15 cellular contexts compared by ENCODE assay signal in the genomic region with DNA sequence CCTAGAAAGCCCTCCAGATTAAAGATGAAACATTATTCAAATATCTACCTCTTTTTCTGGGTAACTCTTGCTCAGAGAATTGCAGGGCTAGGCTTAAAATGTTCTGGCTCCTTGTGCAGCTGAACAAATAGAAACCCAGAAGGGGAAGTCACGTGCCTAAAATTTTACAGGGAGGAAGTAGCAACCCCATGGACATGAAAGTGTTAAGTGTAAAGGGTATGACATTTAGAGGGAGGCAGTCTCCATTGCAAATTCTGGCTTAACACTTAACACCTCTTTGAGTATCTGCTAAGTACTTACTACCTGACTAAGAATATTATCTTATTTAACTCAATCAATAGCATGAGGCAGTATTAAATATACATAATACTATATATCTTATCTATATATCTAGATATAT.
DNase-seq lines count a peak whose midpoint lies in the region; ATAC-seq and TF ChIP-seq lines count a peak whose summit lies in the region.
"Had no signal": no experiment of that assay in that cellular context is flagged by ENCODE, and none has a peak within 500 bp of the region (broad histone marks: within the 10 kb centered on the region; RNA-seq: fewer than 3 reads in every experiment).

No MANE protein-coding gene starts in this region.

- H3K27me3 Mint-ChIP-seq in endodermal cell (ENCODE audit: insufficient read depth) = peaks cover 26% of the 10 kb centered on the region
- H3K27me3 Mint-ChIP-seq: CD4-positive, CD25-positive, alpha-beta regulatory T cell had no signal

- TF ChIP-seq CTCF in OCI-LY3 (IDR thresholded peaks at IDR 0.05; ENCODE audit: low read depth, low read length) (no peak), endodermal cell (conservative IDR thresholded peaks at IDR 0.05) (no peak)

- no peak for ATAC-seq in GM18909 (IDR thresholded peaks at IDR 0.05; ENCODE audit: poor library complexity, unreplicated experiment)
- no peak for ATAC-seq in HG03095 (IDR thresholded peaks at IDR 0.05; ENCODE audit: unreplicated experiment)

- DNase-seq in NCI-H748 (lab: John Stamatoyannopoulos, UW; ENCODE audit: unreplicated experiment) (peak; percentile 13), NCI-H748 treated with DMSO at 0.1 percent for 48 hours (lab: John Stamatoyannopoulos, UW) (no peak), endodermal cell (peak; percentile 46)
- no peak for DNase-seq in activated CD4-positive, alpha-beta T cell treated with anti-CD3 and anti-CD28 coated beads for 4 hours
- DNase-seq: 8988T; AML-193; CD4-positive, CD25-positive, alpha-beta regulatory T cell; DMS53; GF-D8; H7 had no signal

- H3K4me2 ChIP-seq in BLaER1 treated with 17β-estradiol and CSF1 and Interleukin-3, amounts not matched to agents 10 nM and 100 nM = peak overlapping the region in 7 of 11 experiments; percentile 6 to 63 (median 17); a peak in 6 of 22 replicates
- H3K4me2 ChIP-seq in OCI-LY3 (ENCODE audit: low read length) = peak overlapping the region; percentile 51
- H3K4me2 ChIP-seq: BLaER1 had no signal

- 64 to 67% methylated on average over 1 of the region's 1 CpG for WGBS in endodermal cell (ENCODE audit: insufficient coverage in 1 of 2, insufficient read length in 1 of 2), 2 experiments

- H3K36me3 ChIP-seq in BLaER1 treated with 17β-estradiol and CSF1 and Interleukin-3, amounts not matched to agents 10 nM and 100 nM = no peaks in the 10 kb centered on the region
- H3K36me3 ChIP-seq in OCI-LY3 (replicated peaks; ENCODE audit: low read depth, low read length) (no peaks in the 10 kb centered on the region), endodermal cell (ENCODE audit: control insufficient read depth, insufficient read depth, low read length) (no peaks in the 10 kb centered on the region)
- H3K36me3 ChIP-seq: BLaER1 had no signal

- no peak overlapping the region for H3K27ac ChIP-seq in BLaER1 treated with 17β-estradiol and CSF1 and Interleukin-3, amounts not matched to agents 10 nM and 100 nM
- H3K27ac ChIP-seq in OCI-LY3 (ENCODE audit: low read length) (peak overlapping the region; percentile 28; the same call in 1 of the 2 replicates), endodermal cell (ENCODE audit: low read depth, low read length) (no peak overlapping the region)
- H3K27ac ChIP-seq: BLaER1 had no signal

- H3K9me3 ChIP-seq in BLaER1 treated with 17β-estradiol and CSF1 and Interleukin-3, amounts not matched to agents 10 nM and 100 nM (replicated peaks in 1 of 11) = peaks cover 0 to 6% (median 0%) of the 10 kb centered on the region in 11 experiments; a peak in 2 of 22 replicates
- H3K9me3 ChIP-seq in OCI-LY3 (ENCODE audit: insufficient read depth, low read length) (0 out of 2 replicates have a peak, but pooled peaks cover 2% of the 10 kb centered on the region), endodermal cell (ENCODE audit: control insufficient read depth, low read length) (peaks cover 6% of the 10 kb centered on the region)
- H3K9me3 ChIP-seq: BLaER1 had no signal

- H3K4me3 Mint-ChIP-seq in endodermal cell = no peak overlapping the region
- H3K4me3 Mint-ChIP-seq: CD4-positive, CD25-positive, alpha-beta regulatory T cell had no signal

- no peaks in the 10 kb centered on the region for H4K20me1 ChIP-seq in BLaER1 treated with 17β-estradiol and CSF1 and Interleukin-3, amounts not matched to agents 10 nM and 100 nM
- H4K20me1 ChIP-seq in OCI-LY3 (ENCODE audit: insufficient read depth, low read length) = no peaks in the 10 kb centered on the region
- H4K20me1 ChIP-seq: BLaER1 had no signal

- no peak overlapping the region for H2AFZ ChIP-seq in OCI-LY3 (ENCODE audit: low read depth, low read length)

- H3K4me1 ChIP-seq in BLaER1 treated with 17β-estradiol and CSF1 and Interleukin-3, amounts not matched to agents 10 nM and 100 nM = peaks cover 0 to 10% (median 5%) of the 10 kb centered on the region in 10 experiments; a peak in 10 of 20 replicates
- H3K4me1 ChIP-seq in OCI-LY3 (ENCODE audit: low read length) = peaks cover 8% of the 10 kb centered on the region
- H3K4me1 ChIP-seq in endodermal cell (ENCODE audit: control insufficient read depth, insufficient read depth, low read length) = no peaks in the 10 kb centered on the region
- H3K4me1 ChIP-seq: BLaER1 had no signal

- H3K27me3 ChIP-seq in BLaER1 treated with 17β-estradiol and CSF1 and Interleukin-3, amounts not matched to agents 10 nM and 100 nM = no peaks in the 10 kb centered on the region
- no peaks in the 10 kb centered on the region for H3K27me3 ChIP-seq in OCI-LY3 (ENCODE audit: low read depth, low read length)
- H3K27me3 ChIP-seq in endodermal cell (ENCODE audit: control insufficient read depth, insufficient read depth, low read length, poor library complexity, severe bottlenecking) = no peaks in the 10 kb centered on the region
- H3K27me3 ChIP-seq: BLaER1 had no signal

- H3K27ac Mint-ChIP-seq in endodermal cell = no peak overlapping the region
- H3K27ac Mint-ChIP-seq: CD4-positive, CD25-positive, alpha-beta regulatory T cell had no signal

- no peak overlapping the region for H3K9ac ChIP-seq in BLaER1 treated with 17β-estradiol and CSF1 and Interleukin-3, amounts not matched to agents 10 nM and 100 nM
- H3K9ac ChIP-seq in OCI-LY3 (ENCODE audit: low read length) = no peak overlapping the region
- H3K9ac ChIP-seq in endodermal cell (ENCODE audit: extremely low read depth, low read length, poor library complexity, severe bottlenecking) = no peak overlapping the region
- H3K9ac ChIP-seq: BLaER1 had no signal

- H3K4me3 ChIP-seq in BLaER1 treated with 17β-estradiol and CSF1 and Interleukin-3, amounts not matched to agents 10 nM and 100 nM = no peak overlapping the region
- 0 out of 2 replicates have a peak overlapping the region, but pooled peaks have one; percentile 33 for H3K4me3 ChIP-seq in OCI-LY3 (ENCODE audit: low read length)
- no peak overlapping the region for H3K4me3 ChIP-seq in endodermal cell (ENCODE audit: low read length)
- H3K4me3 ChIP-seq: BLaER1 had no signal

- peaks cover 8% of the 10 kb centered on the region for H3K9me3 Mint-ChIP-seq in endodermal cell

- no peaks in the 10 kb centered on the region for H3K79me2 ChIP-seq in OCI-LY3 (ENCODE audit: low read length)

- peaks cover 9% of the 10 kb centered on the region for H3K4me1 Mint-ChIP-seq in endodermal cell
- H3K4me1 Mint-ChIP-seq: CD4-positive, CD25-positive, alpha-beta regulatory T cell had no signal

- H3K36me3 Mint-ChIP-seq in endodermal cell (ENCODE audit: low read depth) = no peaks in the 10 kb centered on the region
- H3K36me3 Mint-ChIP-seq: CD4-positive, CD25-positive, alpha-beta regulatory T cell had no signal

Comparison
In these comparisons a context has a peak if more than half of its experiments do, and no peak if none do; other contexts are left out.
1. DNase-seq: peak in NCI-H748 (single experiment) and endodermal cell (single experiment); none in NCI-H748 treated with DMSO at 0.1 percent for 48 hours (single experiment) and activated CD4-positive, alpha-beta T cell treated with anti-CD3 and anti-CD28 coated beads for 4 hours (0 of 2).